In genomic region chr9:131470581-131470991, GRCh38 we compare ENCODE assay signal across 25 cellular contexts. TPM values are rescaled to one million over a fixed set of nuclear protein-coding genes. Genes with fewer than 3 reads are reported as not detected.
DNase-seq lines count a peak whose midpoint lies in the region; ATAC-seq, FAIRE-seq and TF ChIP-seq lines count a peak whose summit lies in the region.
"Had no signal": no experiment of that assay in that cellular context is flagged by ENCODE, and none has a peak within 500 bp of the region (broad histone marks: within the 10 kb centered on the region; RNA-seq: fewer than 3 reads in every experiment).

No MANE protein-coding gene starts in this region.

- no peaks in the 10 kb centered on the region for H3K79me2 ChIP-seq in HepG2 (ENCODE audit: insufficient read depth, low read length)

- H3K4me3 ChIP-seq in right lobe of liver (no peak overlapping the region), HepG2 (replicated peaks in 1 of 3; ENCODE audit: insufficient read depth in 1 of 3, low read depth in 2 of 3, low read length in 3 of 3) (no peak overlapping the region), upper lobe of right lung (no peak overlapping the region)
- H3K4me3 ChIP-seq: A549; BLaER1 treated with 17β-estradiol and CSF1 and Interleukin-3, amounts not matched to agents 10 nM and 100 nM; K562 had no signal

- H3K27me3 ChIP-seq in right lobe of liver (no peaks in the 10 kb centered on the region), HepG2 (ENCODE audit: control insufficient read depth in 1 of 2, insufficient read depth in 2 of 2, low read length in 2 of 2) (no peaks in the 10 kb centered on the region), upper lobe of right lung (no peaks in the 10 kb centered on the region)
- H3K27me3 ChIP-seq: BLaER1 treated with 17β-estradiol and CSF1 and Interleukin-3, amounts not matched to agents 10 nM and 100 nM had no signal

- no peaks in the 10 kb centered on the region for H3K9me3 Mint-ChIP-seq in chondrocyte (ENCODE audit: low read depth)

- POLR2A ChIA-PET in HepG2 (lab: Yijun Ruan, JAX), result no interaction called here

- H3K36me3 ChIP-seq in right lobe of liver (peaks cover 5 to 93% (median 55%) of the 10 kb centered on the region in 4 donors), HepG2 (replicated peaks in 1 of 2; ENCODE audit: control insufficient read depth in 1 of 2, insufficient read depth in 2 of 2, low read length in 2 of 2) (peaks cover 47 to 86% of the 10 kb centered on the region in 2 experiments), upper lobe of right lung (peaks cover 100% of the 10 kb centered on the region)

- H3K4me2 ChIP-seq in HepG2 (ENCODE audit: low read depth, low read length), result no peak overlapping the region
- H3K4me2 ChIP-seq: A549; BLaER1 treated with 17β-estradiol and CSF1 and Interleukin-3, amounts not matched to agents 10 nM and 100 nM had no signal

- TF ChIP-seq CTCF in right lobe of liver (IDR thresholded peaks at IDR 0.05), result no peak
- TF ChIP-seq CTCF in HepG2 (CRISPR knock-in tag; IDR thresholded peaks at IDR 0.05), result no peak
- no peak for TF ChIP-seq CTCF in chondrocyte (IDR thresholded peaks at IDR 0.05)
- TF ChIP-seq CTCF in upper lobe of right lung (IDR thresholded peaks at IDR 0.05), result no peak

- H3K9ac ChIP-seq in HepG2 (ENCODE audit: insufficient read depth, low read depth, low read length), result no peak overlapping the region
- H3K9ac ChIP-seq: BLaER1 treated with 17β-estradiol and CSF1 and Interleukin-3, amounts not matched to agents 10 nM and 100 nM had no signal

- H3K9me3 ChIP-seq in right lobe of liver, result no peaks in the 10 kb centered on the region
- H3K9me3 ChIP-seq in HepG2 (ENCODE audit: low read length), result no peaks in the 10 kb centered on the region
- H3K9me3 ChIP-seq in upper lobe of right lung, result no peaks in the 10 kb centered on the region
- H3K9me3 ChIP-seq: A549; BLaER1 treated with 17β-estradiol and CSF1 and Interleukin-3, amounts not matched to agents 10 nM and 100 nM; Caco-2 had no signal

- TF ChIP-seq POLR2A in right lobe of liver (IDR thresholded peaks at IDR 0.05) (no peak), HepG2 (IDR thresholded peaks at IDR 0.05; ENCODE audit: insufficient read depth in 1 of 2, low read depth in 2 of 2, low read length in 2 of 2) (no peak)

- H3K27ac Mint-ChIP-seq in chondrocyte (ENCODE audit: unreplicated experiment), result no peak overlapping the region
- H3K27ac Mint-ChIP-seq: CD8-positive, alpha-beta T cell had no signal

- BruUV-seq in HepG2 (replicated peaks; lab: Mats Ljungman, UMichigan), result no TSS peak

- FAIRE-seq in HepG2 (lab: Jason Lieb, UNC), result no peak
- FAIRE-seq: G401.6, K562 had no signal

- H3K4me1 Mint-ChIP-seq in chondrocyte (ENCODE audit: low read depth), result peaks cover 3% of the 10 kb centered on the region

- no peak for TF ChIP-seq RAD21 in HepG2 (CRISPR knock-in tag; IDR thresholded peaks at IDR 0.05)

- DNase-seq in right lobe of liver, result peak in 2 of 3 donors; percentile 33 to 42
- DNase-seq in HepG2 (ENCODE audit: low spot score), result no peak
- DNase-seq in chondrocyte (ENCODE audit: low spot score), result peak; percentile 62
- DNase-seq in mesenteric fat pad (ENCODE audit: low spot score), result peak; percentile 62
- DNase-seq in upper lobe of right lung, result peak; percentile 55
- DNase-seq in NCI-H2171 (lab: John Stamatoyannopoulos, UW), result no peak
- DNase-seq: AML-193; CD8-positive, alpha-beta T cell; Kasumi-1; MV-4-11; NCI-H1105; NCI-H1436 treated with DMSO at 0.1 percent for 48 hours; NCI-H187 treated with DMSO at 0.1 percent for 48 hours; NCI-H226; NCI-H510A; NCI-H69; RPMI8226; SHP77 had no signal

- peaks cover 30% of the 10 kb centered on the region for H4K20me1 ChIP-seq in HepG2 (ENCODE audit: insufficient read depth, low read length)

- H2AFZ ChIP-seq in HepG2 (ENCODE audit: low read length), result no peak overlapping the region

- no peaks in the 10 kb centered on the region for H3K27me3 Mint-ChIP-seq in chondrocyte (ENCODE audit: low read depth)

- no peak for TF ChIP-seq EP300 in HepG2 (IDR thresholded peaks at IDR 0.05; ENCODE audit: low read depth in 2 of 2, low read length in 2 of 2)
- no peak for TF ChIP-seq EP300 in HepG2 (CRISPR knock-in tag; IDR thresholded peaks at IDR 0.05; ENCODE audit: borderline replicate concordance)

- in situ Hi-C loops in HepG2 (cut with HindIII; ENCODE audit: extremely low pct_ligation_motif_present, low pct_unique_long_range_greater_than_20kb), result no loop called here

- no peak for ATAC-seq in right lobe of liver
- ATAC-seq in HepG2, result no peak
- no peak for ATAC-seq in upper lobe of right lung
- ATAC-seq in GM21528 (IDR thresholded peaks at IDR 0.05; ENCODE audit: low FRiP score, unreplicated experiment), result no peak
- ATAC-seq in GM18867 (IDR thresholded peaks at IDR 0.05; ENCODE audit: unreplicated experiment), result no peak
- ATAC-seq: A549; CD8-positive, alpha-beta T cell; K562 had no signal

- H3K36me3 Mint-ChIP-seq in chondrocyte (ENCODE audit: low read depth), result peaks cover 53% of the 10 kb centered on the region

- H3K27ac ChIP-seq in right lobe of liver (no peak overlapping the region), HepG2 (ENCODE audit: extremely low read length, insufficient read depth, low read length) (no peak overlapping the region), upper lobe of right lung (no peak overlapping the region)
- H3K27ac ChIP-seq: A549; BLaER1 treated with 17β-estradiol and CSF1 and Interleukin-3, amounts not matched to agents 10 nM and 100 nM had no signal

- WGBS in right lobe of liver (ENCODE audit: insufficient coverage, low coverage, low lambda C conversion rate, missing lambda C conversion rate), result 83% methylated on average over 1 of the region's 12 CpGs
- over 99% methylated on average over 10 of the region's 12 CpGs for WGBS in HepG2 (ENCODE audit: low lambda C conversion rate)

- H3K4me1 ChIP-seq in right lobe of liver (peaks cover 0 to 7% (median 0%) of the 10 kb centered on the region in 4 donors), HepG2 (ENCODE audit: insufficient read depth, low read length) (peaks cover 15% of the 10 kb centered on the region), upper lobe of right lung (no peaks in the 10 kb centered on the region)
- H3K4me1 ChIP-seq: BLaER1 treated with 17β-estradiol and CSF1 and Interleukin-3, amounts not matched to agents 10 nM and 100 nM had no signal

- intact Hi-C loops in right lobe of liver (cut with DNase I), result loop anchor here in 1 of 2 donors (10.0 kb wide), 1 partner anchor 116 kb away; no protein-coding TSS in a partner anchor
- intact Hi-C loops in HepG2 (cut with micrococcal nuclease; ENCODE audit: unreplicated experiment), result no loop called here
- intact Hi-C loops in upper lobe of right lung (cut with DNase I), result loop anchor here (10.0 kb wide), 1 partner anchor 126 kb away; no protein-coding TSS in a partner anchor

- no peak overlapping the region for H3K4me3 Mint-ChIP-seq in chondrocyte (ENCODE audit: unreplicated experiment)
- H3K4me3 Mint-ChIP-seq: CD8-positive, alpha-beta T cell had no signal

- CTCF ChIA-PET in HepG2 (lab: Yijun Ruan, JAX; ENCODE audit: low intra/inter-chr PET ratio, low total read pairs), result no interaction called here

TF ChIP-seq in HepG2, 621 proteins besides CTCF, POLR2A, EP300 and RAD21 (continues in another document):
- TF ChIP-seq ZHX1 (CRISPR knock-in tag; IDR thresholded peaks at IDR 0.05; ENCODE audit: low read depth), result no peak

RNA-seq across cellular contexts. Expression of gene POMT1, which starts 32.1 kb away (rescaled TPM):
- 10 to 100 TPM; 14.3 to 17.7 (median 15.7) TPM for total RNA-seq in right lobe of liver
- 6.3 and 21.6 TPM in 2 replicates for total RNA-seq in HepG2 (2016; rRNA removed; fragmentation: Illumina TruSeq; extraction: Trizol)
- 5.0 and 6.5 TPM in 2 replicates for total RNA-seq in HepG2 (2016; cell fraction: cytosol; rRNA removed; fragmentation: Illumina TruSeq; extraction: Trizol; ENCODE audit: low read depth)
- total RNA-seq in HepG2 (2016; cell fraction: insoluble cytoplasmic fraction; rRNA removed; fragmentation: Illumina TruSeq; extraction: Trizol), result 5.8 and 22.8 TPM in 2 replicates
- total RNA-seq in HepG2 (2016; cell fraction: membrane; rRNA removed; fragmentation: Illumina TruSeq; extraction: Trizol), result 5.6 and 5.9 TPM in 2 replicates
- 28.2 and 33.1 TPM in 2 replicates for total RNA-seq in HepG2 (2016; cell fraction: nucleus; rRNA removed; fragmentation: Illumina TruSeq; extraction: Trizol)
- 22.7 and 27.1 TPM in 2 replicates for polyA plus RNA-seq in HepG2 (2011; rRNA removed)
- polyA plus RNA-seq in HepG2 (2011; cell fraction: cytosol; rRNA removed), result 9.8 and 11.4 TPM in 2 replicates
- polyA plus RNA-seq in HepG2 (2011; cell fraction: nucleus; rRNA removed), result 211 and 287 TPM in 2 replicates
- polyA plus RNA-seq in HepG2 (2012), result 17.9 and 24.4 TPM in 2 replicates
- polyA plus RNA-seq in HepG2 (2016; cell fraction: cytosol; fragmentation: Illumina TruSeq; extraction: Trizol; ENCODE audit: low read depth), result 1.9 and 2.4 TPM in 2 replicates
- 5.5 and 6.3 TPM in 2 replicates for polyA plus RNA-seq in HepG2 (2016; cell fraction: insoluble cytoplasmic fraction; fragmentation: Illumina TruSeq; extraction: Trizol; ENCODE audit: low read depth)
- 2.9 and 3.8 TPM in 2 replicates for polyA plus RNA-seq in HepG2 (2016; cell fraction: membrane; fragmentation: Illumina TruSeq; extraction: Trizol; ENCODE audit: low read depth)
- polyA plus RNA-seq in HepG2 (2016; cell fraction: nucleus; fragmentation: Illumina TruSeq; extraction: Trizol; ENCODE audit: insufficient read depth, low read depth), result 70.0 and 76.8 TPM in 2 replicates
- polyA minus RNA-seq in HepG2 (2011; rRNA and poly(A)+ RNA removed; ENCODE audit: low replicate concordance), result 18.6 and 32.0 TPM in 2 replicates
- polyA minus RNA-seq in HepG2 (2011; cell fraction: cytosol; rRNA and poly(A)+ RNA removed), result 4.6 and 4.7 TPM in 2 replicates
- 15.3 and 23.9 TPM in 2 replicates for polyA minus RNA-seq in HepG2 (2011; cell fraction: nucleus; rRNA and poly(A)+ RNA removed)
- total RNA-seq in chondrocyte, result 46.7 to 48.0 TPM (median 46.8 TPM) in 3 replicates
- 17.3 TPM for total RNA-seq in mesenteric fat pad
- total RNA-seq in upper lobe of right lung, result 25.2 TPM

Comparison
In these comparisons a context has a peak if more than half of its experiments do, and no peak if none do; other contexts are left out.
1. DNase-seq: peak in right lobe of liver (2 of 3), chondrocyte (single experiment), mesenteric fat pad (single experiment) and upper lobe of right lung (single experiment); none in HepG2 (single experiment) and NCI-H2171 (single experiment).